Comparison of ENCODE assay signal across 8 cellular contexts in the genomic region with DNA sequence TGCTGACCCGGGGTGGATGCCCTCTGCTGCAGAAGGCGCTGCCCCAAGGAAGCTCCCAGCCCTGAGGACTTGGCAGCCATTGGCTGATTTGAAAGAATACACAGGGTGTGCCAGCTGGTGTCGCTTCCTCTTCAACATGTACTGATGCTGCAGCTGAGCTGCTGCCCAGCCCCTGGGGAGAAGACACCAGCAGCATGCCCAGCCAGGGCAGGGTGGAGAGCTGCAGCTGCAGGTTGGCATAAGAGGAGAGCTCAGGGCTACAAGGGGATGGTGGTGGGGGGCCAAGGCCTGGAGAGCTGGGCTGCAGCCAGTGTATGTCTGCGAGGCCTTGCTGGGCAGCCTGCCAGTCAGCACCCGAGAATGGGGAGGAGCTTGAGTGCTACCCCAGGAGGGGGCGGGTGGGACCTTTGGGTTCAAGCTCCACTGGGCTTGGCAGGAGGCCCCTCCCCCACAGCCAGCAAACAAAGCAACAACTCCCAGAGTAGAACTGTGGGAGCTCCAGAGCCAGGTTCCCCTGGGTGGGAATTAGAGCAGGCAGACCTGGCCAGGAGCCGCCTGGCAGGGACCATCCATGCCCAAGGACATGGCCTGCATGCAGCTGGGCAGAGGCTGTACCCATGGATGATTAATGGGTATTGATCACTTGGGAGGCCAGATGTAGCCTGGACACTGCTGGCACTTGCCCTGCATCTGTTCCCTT. TPM values are rescaled to one million over a fixed set of nuclear protein-coding genes. Genes with fewer than 3 reads are reported as not detected.
DNase-seq lines count a peak whose midpoint lies in the region; ATAC-seq and TF ChIP-seq lines count a peak whose summit lies in the region.

No MANE protein-coding gene starts in this region.

- H3K36me3 ChIP-seq in GM23248 (ENCODE audit: low read depth): no peaks in the 10 kb centered on the region

- no peak overlapping the region for H3K4me2 ChIP-seq in GM23248 (ENCODE audit: unreplicated experiment)

- in situ Hi-C loops in GM23248 (cut with MboI): no loop called here

- ATAC-seq in GM18520 (IDR thresholded peaks at IDR 0.05; ENCODE audit: unreplicated experiment) (peak; percentile 47), HG03135 (IDR thresholded peaks at IDR 0.05; ENCODE audit: unreplicated experiment) (peak; percentile 57)

- no peak overlapping the region for H2AFZ ChIP-seq in GM23248

- no peaks in the 10 kb centered on the region for H3K4me1 ChIP-seq in GM23248 (ENCODE audit: insufficient read depth)

- peak overlapping the region; percentile 43 for H3K27ac ChIP-seq in 22Rv1
- H3K27ac ChIP-seq in GM23248: no peak overlapping the region

- no peaks in the 10 kb centered on the region for H3K27me3 ChIP-seq in GM23248 (replicated peaks; ENCODE audit: insufficient read depth)

- TF ChIP-seq CTCF in 22Rv1 (IDR thresholded peaks at IDR 0.05): no peak

- H3K9ac ChIP-seq in GM23248: no peak overlapping the region

- 46 to 50% methylated on average over 7 of the region's 7 CpGs for WGBS in GM23248 (ENCODE audit: low coverage in 1 of 2, low lambda C conversion rate in 2 of 2, missing lambda C conversion rate in 2 of 2), 2 experiments

- no peaks in the 10 kb centered on the region for H3K9me2 ChIP-seq in GM23248 (ENCODE audit: insufficient read depth)

- no peaks in the 10 kb centered on the region for H4K20me1 ChIP-seq in GM23248 (ENCODE audit: insufficient read depth)

- no peak overlapping the region for H3K4me3 ChIP-seq in GM23248

- no peaks in the 10 kb centered on the region for H3F3A ChIP-seq in GM23248 (ENCODE audit: insufficient read depth)

- H3K9me3 ChIP-seq in GM23248 (ENCODE audit: low read depth): no peaks in the 10 kb centered on the region

- DNase-seq in NCI-H2227 treated with DMSO at 0.1 percent for 48 hours (lab: John Stamatoyannopoulos, UW) (peak; percentile 36), germinal center (ENCODE audit: low spot score) (peak; percentile 86), posterior cingulate gyrus (peak; percentile 56 to 97 (median 84)), GM23248 (no peak)
- peak; percentile 62 for DNase-seq in activated CD8-positive, alpha-beta memory T cell treated with anti-CD3 and anti-CD28 coated beads, Interleukin-2, amount 50 U/mL, for 48 hours

- H3K79me2 ChIP-seq in GM23248 (ENCODE audit: insufficient read depth): no peaks in the 10 kb centered on the region

- intact Hi-C loops in posterior cingulate gyrus (cut with DNase I): no loop called here

RNA-seq across cellular contexts. Expression of gene SEMA4B, which starts 9.2 kb away (rescaled TPM):
- total RNA-seq in GM23248 (2014; rRNA removed; shearing (Covaris generic)): 3.2 and 3.6 TPM in 2 replicates
- polyA plus RNA-seq in GM23248 (2016; fragmentation: Nextera tagmentation; extraction: Ambion mirVana): 4.5 and 4.7 TPM in 2 replicates

RNA-seq across cellular contexts. Expression of gene CIB1, which starts 41.8 kb away (rescaled TPM):
- total RNA-seq in GM23248 (2014; rRNA removed; shearing (Covaris generic)): 30.7 and 45.8 TPM in 2 replicates
- polyA plus RNA-seq in GM23248 (2016; fragmentation: Nextera tagmentation; extraction: Ambion mirVana): 123 and 129 TPM in 2 replicates

RNA-seq across cellular contexts. Expression of gene GDPGP1, which starts 42.1 kb away (rescaled TPM):
- total RNA-seq in GM23248 (2014; rRNA removed; shearing (Covaris generic)): 9.0 TPM in 2 replicates
- 1.3 TPM in 2 replicates for polyA plus RNA-seq in GM23248 (2016; fragmentation: Nextera tagmentation; extraction: Ambion mirVana)

RNA-seq across cellular contexts. Expression of gene TTLL13, which starts 57.4 kb away (rescaled TPM):
- not detected in 2 replicates for total RNA-seq in GM23248 (2014; rRNA removed; shearing (Covaris generic))
- polyA plus RNA-seq in GM23248 (2016; fragmentation: Nextera tagmentation; extraction: Ambion mirVana): not detected in 2 replicates
